ENCODE assay signal across 27 cellular contexts in genomic region chr1:46577671-46578070, GRCh38. TPM values are rescaled to one million over a fixed set of nuclear protein-coding genes. Genes with fewer than 3 reads are reported as not detected.
DNase-seq lines count a peak whose midpoint lies in the region; ATAC-seq and TF ChIP-seq lines count a peak whose summit lies in the region.
"Had no signal": no experiment of that assay in that cellular context is flagged by ENCODE, and none has a peak within 500 bp of the region (broad histone marks: within the 10 kb centered on the region; RNA-seq: fewer than 3 reads in every experiment).

No MANE protein-coding gene starts in this region.

- no peak for TF ChIP-seq CTCF in WERI-Rb-1 (IDR thresholded peaks at IDR 0.05; ENCODE audit: low read depth, low read length)

- H3K9me3 Mint-ChIP-seq in activated CD4-positive, alpha-beta T cell treated with anti-CD3 and anti-CD28 coated beads, Interleukin-2, amount 10 ng/mL, durations not matched to agents 24 days and 14 days = no peaks in the 10 kb centered on the region
- no peaks in the 10 kb centered on the region for H3K9me3 Mint-ChIP-seq in stimulated activated effector memory CD8-positive, alpha-beta T cell treated with anti-CD3 and anti-CD28 coated beads, Interleukin-12 subunit alpha, Interleukin-12 subunit beta, amount 100 ng/mL, for 72 hours
- H3K9me3 Mint-ChIP-seq: CD8-positive, alpha-beta T cell had no signal

- no peak overlapping the region for H3K4me3 ChIP-seq in WERI-Rb-1 (ENCODE audit: low read depth, low read length)
- H3K4me3 ChIP-seq: BLaER1 treated with 17β-estradiol and CSF1 and Interleukin-3, amounts not matched to agents 10 nM and 100 nM; K562; MG63; PC-9; SK-N-MC had no signal

- H3K36me3 Mint-ChIP-seq in activated CD4-positive, alpha-beta T cell treated with anti-CD3 and anti-CD28 coated beads, Interleukin-2, amount 10 ng/mL, durations not matched to agents 24 days and 14 days (ENCODE audit: low read depth) = peaks cover 53% of the 10 kb centered on the region
- peaks cover 66% of the 10 kb centered on the region for H3K36me3 Mint-ChIP-seq in stimulated activated effector memory CD8-positive, alpha-beta T cell treated with anti-CD3 and anti-CD28 coated beads, Interleukin-12 subunit alpha, Interleukin-12 subunit beta, amount 100 ng/mL, for 72 hours

- peaks cover 35% of the 10 kb centered on the region for H3K4me1 Mint-ChIP-seq in activated CD4-positive, alpha-beta T cell treated with anti-CD3 and anti-CD28 coated beads, Interleukin-2, amount 10 ng/mL, durations not matched to agents 24 days and 14 days
- peaks cover 32% of the 10 kb centered on the region for H3K4me1 Mint-ChIP-seq in stimulated activated effector memory CD8-positive, alpha-beta T cell treated with anti-CD3 and anti-CD28 coated beads, Interleukin-12 subunit alpha, Interleukin-12 subunit beta, amount 100 ng/mL, for 72 hours

- no peak for DNase-seq in activated CD4-positive, alpha-beta T cell treated with anti-CD3 and anti-CD28 coated beads, Interleukin-2, amount 10 ng/mL, durations not matched to agents 24 days and 14 days
- DNase-seq in activated CD4-positive, alpha-beta T cell treated with anti-CD3 and anti-CD28 coated beads, Interleukin-2, amount 50 U/mL, for 48 hours = no peak
- DNase-seq in NCI-H69 (lab: John Stamatoyannopoulos, UW) = peak; percentile 50
- DNase-seq in WERI-Rb-1 = peak; percentile 72
- peak in 1 of 2 donors; percentile 55 for DNase-seq in stimulated activated effector memory CD8-positive, alpha-beta T cell treated with anti-CD3 and anti-CD28 coated beads, Interleukin-12 subunit alpha, Interleukin-12 subunit beta, amount 100 ng/mL, for 72 hours (ENCODE audit: low spot score in 2 of 2)
- no peak for DNase-seq in cerebellar nuclear complex (lab: John Stamatoyannopoulos, UW)
- DNase-seq in left colon = no peak
- DNase-seq: 8988T; CD8-positive, alpha-beta T cell; H7; MG63; NCI-H1092; NCI-H1436 treated with DMSO at 0.1 percent for 48 hours; NCI-H2081; NCI-H446 treated with DMSO at 0.1 percent for 48 hours; NCI-H526 treated with DMSO at 0.1 percent for 48 hours; PC-9; RPMI8226; SHP77 had no signal

- H3K27me3 ChIP-seq in WERI-Rb-1 (ENCODE audit: insufficient read depth, low read depth, severe bottlenecking) = no peaks in the 10 kb centered on the region
- H3K27me3 ChIP-seq: BLaER1 treated with 17β-estradiol and CSF1 and Interleukin-3, amounts not matched to agents 10 nM and 100 nM; MG63 had no signal

- H3K9me3 ChIP-seq in WERI-Rb-1 (ENCODE audit: severe bottlenecking) = no peaks in the 10 kb centered on the region
- H3K9me3 ChIP-seq: BLaER1 treated with 17β-estradiol and CSF1 and Interleukin-3, amounts not matched to agents 10 nM and 100 nM; MG63 had no signal

- no peaks in the 10 kb centered on the region for H3K27me3 Mint-ChIP-seq in activated CD4-positive, alpha-beta T cell treated with anti-CD3 and anti-CD28 coated beads, Interleukin-2, amount 10 ng/mL, durations not matched to agents 24 days and 14 days

- no peak overlapping the region for H3K4me3 Mint-ChIP-seq in activated CD4-positive, alpha-beta T cell treated with anti-CD3 and anti-CD28 coated beads, Interleukin-2, amount 10 ng/mL, durations not matched to agents 24 days and 14 days
- H3K4me3 Mint-ChIP-seq in stimulated activated effector memory CD8-positive, alpha-beta T cell treated with anti-CD3 and anti-CD28 coated beads, Interleukin-12 subunit alpha, Interleukin-12 subunit beta, amount 100 ng/mL, for 72 hours = no peak overlapping the region
- H3K4me3 Mint-ChIP-seq: CD8-positive, alpha-beta T cell had no signal

- no peaks in the 10 kb centered on the region for H3K36me3 ChIP-seq in WERI-Rb-1

- intact Hi-C loops in activated CD4-positive, alpha-beta T cell treated with anti-CD3 and anti-CD28 coated beads, Interleukin-2, amount 10 ng/mL, durations not matched to agents 24 days and 14 days (cut with micrococcal nuclease) = no loop called here
- intact Hi-C loops in left colon (cut with DNase I, micrococcal nuclease) = no loop called here

- H3K27ac Mint-ChIP-seq in activated CD4-positive, alpha-beta T cell treated with anti-CD3 and anti-CD28 coated beads, Interleukin-2, amount 10 ng/mL, durations not matched to agents 24 days and 14 days = peak overlapping the region; percentile 45
- peak overlapping the region; percentile 73 for H3K27ac Mint-ChIP-seq in stimulated activated effector memory CD8-positive, alpha-beta T cell treated with anti-CD3 and anti-CD28 coated beads, Interleukin-12 subunit alpha, Interleukin-12 subunit beta, amount 100 ng/mL, for 72 hours
- H3K27ac Mint-ChIP-seq: CD8-positive, alpha-beta T cell had no signal

- peak; percentile 53 for ATAC-seq in stimulated activated effector memory CD8-positive, alpha-beta T cell treated with anti-CD3 and anti-CD28 coated beads, Interleukin-12 subunit alpha, Interleukin-12 subunit beta, amount 100 ng/mL, for 72 hours
- ATAC-seq in left colon = no peak
- ATAC-seq: CD8-positive, alpha-beta T cell; HepG2; K562 had no signal

- peak overlapping the region; percentile 48 for H3K27ac ChIP-seq in WERI-Rb-1
- H3K27ac ChIP-seq: BLaER1 treated with 17β-estradiol and CSF1 and Interleukin-3, amounts not matched to agents 10 nM and 100 nM; HL-60; PC-9; SK-N-MC had no signal

RNA-seq across cellular contexts. Expression of gene KNCN, which starts 26.2 kb away (rescaled TPM):
- total RNA-seq in activated CD4-positive, alpha-beta T cell treated with anti-CD3 and anti-CD28 coated beads, Interleukin-2, amount 10 ng/mL, durations not matched to agents 24 days and 14 days = not detected in 2 replicates
- not detected for total RNA-seq in left colon
- total RNA-seq: CD8-positive, alpha-beta T cell; Daoy; H7; HepG2; HT-29; K562; LHCN-M2; PC-9 had no signal

RNA-seq across cellular contexts. Expression of gene MKNK1, which starts 26.4 kb away (rescaled TPM):
- 41.8 and 42.5 TPM in 2 replicates for total RNA-seq in activated CD4-positive, alpha-beta T cell treated with anti-CD3 and anti-CD28 coated beads, Interleukin-2, amount 10 ng/mL, durations not matched to agents 24 days and 14 days
- total RNA-seq in left colon = 10 to 100 TPM; 46.2 to 52.4 TPM

RNA-seq across cellular contexts. Expression of gene MOB3C, which starts 38.9 kb away (rescaled TPM):
- 15.0 and 17.8 TPM in 2 replicates for total RNA-seq in activated CD4-positive, alpha-beta T cell treated with anti-CD3 and anti-CD28 coated beads, Interleukin-2, amount 10 ng/mL, durations not matched to agents 24 days and 14 days
- 10 to 100 TPM; 15.6 to 18.1 TPM for total RNA-seq in left colon

Comparison
In these comparisons a context has a peak if more than half of its experiments do, and no peak if none do; other contexts are left out.
1. DNase-seq: peak in NCI-H69 (single experiment) and WERI-Rb-1 (single experiment); none in activated CD4-positive, alpha-beta T cell treated with anti-CD3 and anti-CD28 coated beads, Interleukin-2, amount 10 ng/mL, durations not matched to agents 24 days and 14 days (single experiment), activated CD4-positive, alpha-beta T cell treated with anti-CD3 and anti-CD28 coated beads, Interleukin-2, amount 50 U/mL, for 48 hours (0 of 2), cerebellar nuclear complex (0 of 2) and left colon (0 of 2).